Comparison of ENCODE assay signal across 8 cellular contexts in genomic region chr5:7868773-7869473, GRCh38. TPM values are rescaled to one million over a fixed set of nuclear protein-coding genes. Genes with fewer than 3 reads are reported as not detected.
DNase-seq lines count a peak whose midpoint lies in the region; FAIRE-seq and TF ChIP-seq lines count a peak whose summit lies in the region.

FASTKD3 (minus strand) TSS chr5:7869031; CDS start chr5:7868083, 948 bp downstream.
MTRR (plus strand) TSS chr5:7869148; CDS start chr5:7870795, 1,647 bp downstream.

- no peak for FAIRE-seq in frontal cortex (lab: Jason Lieb, UNC)

- POLR2A ChIA-PET in HEK293T (lab: Yijun Ruan, JAX): interaction anchor here (0.7 to 2.4 kb wide), 11 partner anchors 9 to 36 kb away, joined by 3 to 18 read pairs (median 4); partner anchors contain the start of gene CFAP90

- in situ Hi-C loops in SK-MEL-5 (cut with HindIII; ENCODE audit: low pct_unique_long_range_greater_than_20kb, low sequenced_read_pairs): no loop called here

- DNase-seq in GF-D8 (lab: John Stamatoyannopoulos, UW): peak; percentile 75
- peak; percentile 91 for DNase-seq in HEK293T (ENCODE audit: extremely low spot score)
- DNase-seq in MV-4-11 (lab: John Stamatoyannopoulos, UW): peak; percentile 91
- DNase-seq in SK-MEL-5 (ENCODE audit: low read depth, low spot score): peak; percentile 97
- peak; percentile 91 for DNase-seq in activated naive CD4-positive, alpha-beta T cell treated with Interleukin-2 at 50 U/mL for 16 hours
- DNase-seq in frontal cortex (ENCODE audit: low spot score in 2 of 2): peak; percentile 91 to 92
- peak; percentile 47 for DNase-seq in non-pigmented ciliary epithelial cell (ENCODE audit: low read depth)
- DNase-seq in superior temporal gyrus (ENCODE audit: extremely low spot score): peak; percentile 96

- CTCF ChIA-PET in HEK293T (lab: Yijun Ruan, JAX): interaction anchor here (0.6 to 1.3 kb wide), 3 partner anchors 11 to 18 kb away, joined by 3 to 5 read pairs (median 3); no protein-coding TSS in a partner anchor

TF ChIP-seq in HEK293T, 16 proteins besides CTCF, POLR2A, EP300 and RAD21:
- no peak for TF ChIP-seq FOXA1 (IDR thresholded peaks at IDR 0.05)
- TF ChIP-seq L3MBTL2 (conservative IDR thresholded peaks at IDR 0.05): peak; percentile 89
- TF ChIP-seq SUZ12 (IDR thresholded peaks at IDR 0.05): no peak
- no peak for TF ChIP-seq FOXK2 (IDR thresholded peaks at IDR 0.05)
TF ChIP-seq in HEK293T: peak in this region for 1.

RNA-seq across cellular contexts. Expression of gene FASTKD3, which starts in this region (rescaled TPM):
- 33.6 and 35.1 TPM in 2 replicates for total RNA-seq in SK-MEL-5 (2014; rRNA removed; shearing (Covaris generic))
- polyA plus RNA-seq in SK-MEL-5 (2015; cell fraction: cytosol; rRNA removed): 18.8 and 21.8 TPM in 2 replicates
- polyA plus RNA-seq in SK-MEL-5 (2015; cell fraction: nucleus; rRNA removed): 123 TPM in 2 replicates
- total RNA-seq in frontal cortex: 18.8 TPM

RNA-seq across cellular contexts. Expression of gene MTRR, which starts in this region (rescaled TPM):
- 74.7 and 86.7 TPM in 2 replicates for total RNA-seq in SK-MEL-5 (2014; rRNA removed; shearing (Covaris generic))
- 78.6 and 80.7 TPM in 2 replicates for polyA plus RNA-seq in SK-MEL-5 (2015; cell fraction: cytosol; rRNA removed)
- 250 and 294 TPM in 2 replicates for polyA plus RNA-seq in SK-MEL-5 (2015; cell fraction: nucleus; rRNA removed)
- 18.3 TPM for total RNA-seq in frontal cortex

Comparison
In these comparisons a context has a peak if more than half of its experiments do, and no peak if none do; other contexts are left out.
1. Peak in every context shown above with its lines: DNase-seq.
2. DNase-seq: peak in every context shown above with its lines; median percentile 97 in SK-MEL-5; 96 in superior temporal gyrus; 92 in frontal cortex; 91 in HEK293T; 91 in MV-4-11; 91 in activated naive CD4-positive, alpha-beta T cell treated with Interleukin-2 at 50 U/mL for 16 hours; 75 in GF-D8; 47 in non-pigmented ciliary epithelial cell.